Comparison of ENCODE assay signal across 6 cellular contexts in the genomic region with DNA sequence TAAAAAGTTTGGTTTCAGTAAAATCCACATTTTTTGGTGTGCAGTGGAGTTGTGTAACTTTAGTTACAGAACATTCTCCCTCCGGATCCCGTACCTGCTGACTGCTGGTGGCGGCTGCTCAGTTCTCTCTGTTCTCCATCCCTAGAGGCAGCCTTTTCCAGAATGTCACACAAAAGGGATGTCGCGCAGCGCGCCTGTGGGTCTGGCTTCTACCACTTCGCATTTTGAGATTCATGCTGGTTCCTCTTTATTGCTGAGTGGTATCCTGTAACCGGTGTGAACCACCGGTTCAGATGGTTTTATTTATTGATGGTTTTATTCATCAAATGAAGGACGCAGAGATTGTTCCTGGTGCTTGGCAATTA. TPM values are rescaled to one million over a fixed set of nuclear protein-coding genes. Genes with fewer than 3 reads are reported as not detected.
A peak's percentile ranks its signal among the peaks of the same experiment; 100 is the strongest.
DNase-seq lines count a peak whose midpoint lies in the region; TF ChIP-seq lines count a peak whose summit lies in the region.

No MANE protein-coding gene starts in this region.

- H3K9me3 Mint-ChIP-seq in MCF 10A (ENCODE audit: unreplicated experiment), result peaks cover 7% of the 10 kb centered on the region

- BruUV-seq in MCF 10A (replicated peaks; lab: Mats Ljungman, UMichigan), result no TSS peak

- intact Hi-C loops in MCF 10A (cut with micrococcal nuclease), result no loop called here

- CTCF ChIA-PET in MCF 10A (lab: Yijun Ruan, JAX), result no interaction called here

- no peak for TF ChIP-seq CTCF in MCF 10A (IDR thresholded peaks at IDR 0.05; ENCODE audit: unreplicated experiment)

- POLR2A ChIA-PET in MCF 10A (lab: Yijun Ruan, JAX), result interaction anchor here (0.6 kb wide), 1 partner anchor 632 kb away, joined by 3 read pairs; no protein-coding TSS in a partner anchor

- H3K36me3 Mint-ChIP-seq in MCF 10A (ENCODE audit: insufficient read depth, unreplicated experiment), result no peaks in the 10 kb centered on the region

- no peaks in the 10 kb centered on the region for H3K27me3 Mint-ChIP-seq in MCF 10A (ENCODE audit: insufficient read depth, unreplicated experiment)

- H3K4me3 ChIP-seq in skeletal muscle cell (ENCODE audit: low read depth, low read length), result peak overlapping the region; percentile 55

- peak overlapping the region; percentile 28 for H3K27ac Mint-ChIP-seq in MCF 10A (ENCODE audit: low read depth, unreplicated experiment)

- peak overlapping the region; percentile 58 for H3K4me3 Mint-ChIP-seq in MCF 10A (ENCODE audit: unreplicated experiment)

- H3K4me1 Mint-ChIP-seq in MCF 10A (ENCODE audit: insufficient read depth, unreplicated experiment), result peaks cover 12% of the 10 kb centered on the region

- DNase-seq in NCI-H2227 (lab: John Stamatoyannopoulos, UW; ENCODE audit: unreplicated experiment) (peak; percentile 30), NCI-H2227 treated with DMSO at 0.1 percent for 48 hours (lab: John Stamatoyannopoulos, UW) (no peak), MCF 10A (ENCODE audit: unreplicated experiment) (no peak), skeletal muscle cell (ENCODE audit: low read depth) (no peak), A172 (ENCODE audit: low spot score) (no peak)
- no peak for DNase-seq in activated CD4-positive, CD25-positive, alpha-beta regulatory T cell treated with anti-CD3 and anti-CD28 coated beads, Interleukin-2, amount 50 U/mL, for 72 hours

RNA-seq across cellular contexts. Expression of gene CEP131, which starts 1.0 kb away (rescaled TPM):
- 8.0 and 9.5 TPM in 2 replicates for total RNA-seq in MCF 10A (2022)
- 10.0 and 21.1 TPM in 2 replicates for total RNA-seq in A172 (2014; rRNA removed; shearing (Covaris generic))

RNA-seq across cellular contexts. Expression of gene TEPSIN, which starts 15.1 kb away (rescaled TPM):
- 23.4 and 27.4 TPM in 2 replicates for total RNA-seq in MCF 10A (2022)
- 21.4 and 24.1 TPM in 2 replicates for total RNA-seq in A172 (2014; rRNA removed; shearing (Covaris generic))

RNA-seq across cellular contexts. Expression of gene NDUFAF8, which starts 15.4 kb away (rescaled TPM):
- total RNA-seq in MCF 10A (2022), result 95.0 and 95.3 TPM in 2 replicates
- 100 and 123 TPM in 2 replicates for total RNA-seq in A172 (2014; rRNA removed; shearing (Covaris generic))

RNA-seq across cellular contexts. Expression of gene AATK, which starts 57.7 kb away (rescaled TPM):
- total RNA-seq in MCF 10A (2022), result 0.59 and 1.4 TPM in 2 replicates
- total RNA-seq in A172 (2014; rRNA removed; shearing (Covaris generic)), result 0.28 and 0.41 TPM in 2 replicates

RNA-seq across cellular contexts. Expression of gene PVALEF, which starts 58.4 kb away (rescaled TPM):
- total RNA-seq in MCF 10A (2022), result not detected in 2 replicates
- total RNA-seq in A172 (2014; rRNA removed; shearing (Covaris generic)), result not detected in 2 replicates
